9 cellular contexts compared by ENCODE assay signal in the genomic region with DNA sequence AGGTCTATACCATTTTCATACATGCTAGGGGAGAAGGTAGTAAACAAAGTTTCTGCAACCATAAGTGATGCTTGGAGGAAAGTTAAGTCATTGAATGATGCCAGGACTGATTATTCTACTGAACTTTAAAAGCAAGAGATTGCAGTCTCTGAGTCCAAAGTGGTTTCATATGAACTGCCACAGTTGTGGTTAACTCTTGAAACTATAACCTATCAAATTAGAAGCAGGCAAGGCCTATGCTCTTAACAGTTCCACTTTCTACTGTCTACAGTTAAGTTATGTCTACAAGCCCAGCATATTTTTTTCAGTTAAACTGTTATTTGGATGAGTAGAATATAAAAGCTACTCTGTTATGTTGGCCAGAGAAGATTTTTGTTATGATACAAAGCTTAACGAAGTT.
DNase-seq lines count a peak whose midpoint lies in the region; ATAC-seq, FAIRE-seq and TF ChIP-seq lines count a peak whose summit lies in the region.
"Had no signal": no experiment of that assay in that cellular context is flagged by ENCODE, and none has a peak within 500 bp of the region (broad histone marks: within the 10 kb centered on the region; RNA-seq: fewer than 3 reads in every experiment).

No MANE protein-coding gene starts in this region.

- H3K36me3 ChIP-seq in Peyer's patch (no peaks in the 10 kb centered on the region), kidney (ENCODE audit: control insufficient read depth in 1 of 2, insufficient read depth in 2 of 2, low read length in 2 of 2) (no peaks in the 10 kb centered on the region)
- H3K36me3 ChIP-seq: left ventricle myocardium inferior had no signal

- no peak overlapping the region for H3K27ac ChIP-seq in Peyer's patch
- H3K27ac ChIP-seq in kidney (ENCODE audit: low read depth in 2 of 2, low read length in 2 of 2), result no peak overlapping the region
- H3K27ac ChIP-seq: left ventricle myocardium inferior had no signal

- no peak for TF ChIP-seq POLR2A in Peyer's patch (IDR thresholded peaks at IDR 0.05)

- TF ChIP-seq CTCF in Peyer's patch (IDR thresholded peaks at IDR 0.05) (no peak), kidney (IDR thresholded peaks at IDR 0.05; ENCODE audit: borderline replicate concordance, extremely low read depth, insufficient read depth) (no peak)

- no peak for DNase-seq in left colon
- DNase-seq in Peyer's patch, result no peak
- no peak for DNase-seq in NCI-H2227 (lab: John Stamatoyannopoulos, UW; ENCODE audit: unreplicated experiment)
- no peak for DNase-seq in kidney
- DNase-seq: left ventricle myocardium inferior, NCI-H446 had no signal

- H3K4me3 ChIP-seq in Peyer's patch, result no peak overlapping the region
- H3K4me3 ChIP-seq in kidney (ENCODE audit: low read length in 2 of 2), result no peak overlapping the region
- H3K4me3 ChIP-seq: left ventricle myocardium inferior had no signal

- H3K27me3 ChIP-seq in Peyer's patch, result no peaks in the 10 kb centered on the region

- FAIRE-seq in kidney (lab: Jason Lieb, UNC), result no peak

- intact Hi-C loops in left colon (cut with DNase I, micrococcal nuclease), result no loop called here
- intact Hi-C loops in kidney (cut with DNase I), result no loop called here

- H3K9me3 ChIP-seq in Peyer's patch (no peaks in the 10 kb centered on the region), kidney (ENCODE audit: control insufficient read depth in 1 of 2, low read length in 2 of 2) (no peaks in the 10 kb centered on the region)
- H3K9me3 ChIP-seq: left ventricle myocardium inferior had no signal

- ATAC-seq in GM18873 (IDR thresholded peaks at IDR 0.05; ENCODE audit: low FRiP score, unreplicated experiment) (peak; percentile 96), GM21737 (IDR thresholded peaks at IDR 0.05; ENCODE audit: unreplicated experiment) (peak; percentile 91), HG03558 (IDR thresholded peaks at IDR 0.05; ENCODE audit: extremely low read depth, unreplicated experiment) (peak; percentile 99), left colon (peak; percentile 26)

- H3K4me1 ChIP-seq in Peyer's patch, result no peaks in the 10 kb centered on the region
- H3K4me1 ChIP-seq in kidney (ENCODE audit: control insufficient read depth in 1 of 2, insufficient read depth in 1 of 2, low read depth in 1 of 2, low read length in 2 of 2), result no peaks in the 10 kb centered on the region
- H3K4me1 ChIP-seq: left ventricle myocardium inferior had no signal

- H3K9ac ChIP-seq in kidney (ENCODE audit: low read length in 2 of 2), result no peak overlapping the region

Comparison
In these comparisons a context has a peak if more than half of its experiments do, and no peak if none do; other contexts are left out.
1. ATAC-seq: peak in every context shown above with its lines; median percentile 99 in HG03558; 96 in GM18873; 91 in GM21737; 26 in left colon.